ENCODE assay signal across 24 cellular contexts in the genomic region with DNA sequence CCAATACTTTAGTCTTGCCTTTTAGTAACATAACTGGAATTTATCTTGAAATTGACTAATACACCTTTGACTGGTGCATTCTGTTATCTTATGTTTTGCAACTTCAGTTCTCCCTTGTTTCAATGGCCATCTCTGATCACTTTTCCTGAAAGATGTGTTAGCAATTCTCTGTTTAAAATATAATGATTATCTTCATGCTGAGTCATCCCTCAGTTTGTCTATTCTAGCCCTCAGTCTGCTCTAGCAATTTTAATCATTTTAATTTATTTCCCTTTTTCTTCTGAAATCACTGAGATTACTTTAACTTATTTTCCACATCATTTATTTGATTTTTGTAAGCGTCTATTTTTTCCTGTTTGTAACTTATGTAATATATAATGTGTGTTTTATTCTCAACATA.
DNase-seq lines count a peak whose midpoint lies in the region; ATAC-seq, FAIRE-seq and TF ChIP-seq lines count a peak whose summit lies in the region.
"Had no signal": no experiment of that assay in that cellular context is flagged by ENCODE, and none has a peak within 500 bp of the region (broad histone marks: within the 10 kb centered on the region; RNA-seq: fewer than 3 reads in every experiment).

No MANE protein-coding gene starts in this region.

- TF ChIP-seq POLR2A in HepG2 (IDR thresholded peaks at IDR 0.05; ENCODE audit: insufficient read depth in 1 of 2, low read depth in 2 of 2, low read length in 2 of 2) (no peak), right lobe of liver (IDR thresholded peaks at IDR 0.05) (no peak), IMR-90 (IDR thresholded peaks at IDR 0.05; ENCODE audit: low read depth, low read length) (no peak)

- TF ChIP-seq EP300 in HepG2 (IDR thresholded peaks at IDR 0.05; ENCODE audit: low read depth in 2 of 2, low read length in 2 of 2) (no peak), HepG2 (CRISPR knock-in tag; IDR thresholded peaks at IDR 0.05; ENCODE audit: borderline replicate concordance) (no peak)

- no peak overlapping the region for H2BK15ac ChIP-seq in IMR-90 (ENCODE audit: low read depth, low read length)

- POLR2A ChIA-PET in HepG2 (lab: Yijun Ruan, JAX) (no interaction called here), IMR-90 (lab: Charles Lee; ENCODE audit: unreplicated experiment) (no interaction called here)

- no peak overlapping the region for H2BK5ac ChIP-seq in IMR-90 (ENCODE audit: low read depth, low read length, poor library complexity, severe bottlenecking)

- H3K4me1 ChIP-seq in HepG2 (ENCODE audit: insufficient read depth, low read length) (no peaks in the 10 kb centered on the region), right lobe of liver (no peaks in the 10 kb centered on the region), IMR-90 (ENCODE audit: control insufficient read depth, insufficient read depth, low read length) (no peaks in the 10 kb centered on the region)
- H3K4me1 ChIP-seq: BE2C; BLaER1 treated with 17β-estradiol and CSF1 and Interleukin-3, amounts not matched to agents 10 nM and 100 nM had no signal

- H3K4me3 Mint-ChIP-seq in activated naive CD4-positive, alpha-beta T cell treated with anti-CD3 and anti-CD28 coated beads for 36 hours = no peak overlapping the region
- H3K4me3 Mint-ChIP-seq: CD14-positive monocyte; CD4-positive, alpha-beta T cell; CD8-positive, alpha-beta memory T cell had no signal

- H3K36me3 ChIP-seq in HepG2 (replicated peaks in 1 of 2; ENCODE audit: control insufficient read depth in 1 of 2, insufficient read depth in 2 of 2, low read length in 2 of 2) (no peaks in the 10 kb centered on the region), right lobe of liver (no peaks in the 10 kb centered on the region), IMR-90 (ENCODE audit: control insufficient read depth, insufficient read depth, low read length) (no peaks in the 10 kb centered on the region)
- H3K36me3 ChIP-seq: BE2C; BLaER1 treated with 17β-estradiol and CSF1 and Interleukin-3, amounts not matched to agents 10 nM and 100 nM had no signal

- no peak overlapping the region for H3K4me3 ChIP-seq in HepG2 (replicated peaks in 1 of 3; ENCODE audit: insufficient read depth in 1 of 3, low read depth in 2 of 3, low read length in 3 of 3)
- no peak overlapping the region for H3K4me3 ChIP-seq in right lobe of liver
- no peak overlapping the region for H3K4me3 ChIP-seq in IMR-90 (ENCODE audit: insufficient read depth, low read depth, low read length)
- H3K4me3 ChIP-seq: BLaER1 treated with 17β-estradiol and CSF1 and Interleukin-3, amounts not matched to agents 10 nM and 100 nM had no signal

- no peak overlapping the region for H4K8ac ChIP-seq in IMR-90 (ENCODE audit: low read depth in 2 of 2, low read length in 2 of 2)

- WGBS in HepG2 (ENCODE audit: low lambda C conversion rate) = 2% methylated on average over 1 of the region's 1 CpG
- WGBS in right lobe of liver (ENCODE audit: insufficient coverage, low coverage, low lambda C conversion rate, missing lambda C conversion rate) = 53% methylated on average over 1 of the region's 1 CpG
- WGBS in IMR-90 (ENCODE audit: extremely low coverage in 2 of 2, insufficient read length in 1 of 2), 2 experiments = no CpG with 5 or more reads among the region's 1 CpG

- no peak overlapping the region for H3K9ac ChIP-seq in HepG2 (ENCODE audit: insufficient read depth, low read depth, low read length)
- no peak overlapping the region for H3K9ac ChIP-seq in IMR-90 (ENCODE audit: low read depth, low read length)
- H3K9ac ChIP-seq: BLaER1 treated with 17β-estradiol and CSF1 and Interleukin-3, amounts not matched to agents 10 nM and 100 nM had no signal

- H3K4ac ChIP-seq in IMR-90 (ENCODE audit: low read depth, low read length) = no peak overlapping the region

- H3K27me3 ChIP-seq in HepG2 (ENCODE audit: control insufficient read depth in 1 of 2, insufficient read depth in 2 of 2, low read length in 2 of 2) (no peaks in the 10 kb centered on the region), right lobe of liver (no peaks in the 10 kb centered on the region), IMR-90 (ENCODE audit: control insufficient read depth, insufficient read depth, low read length) (no peaks in the 10 kb centered on the region)
- H3K27me3 ChIP-seq: BE2C; BLaER1 treated with 17β-estradiol and CSF1 and Interleukin-3, amounts not matched to agents 10 nM and 100 nM had no signal

- H3K56ac ChIP-seq in IMR-90 (ENCODE audit: extremely low read depth, insufficient read depth, low read length) = no peak overlapping the region

- no peak overlapping the region for H2BK120ac ChIP-seq in IMR-90 (ENCODE audit: low read depth, low read length)

- no peaks in the 10 kb centered on the region for H3K27me3 Mint-ChIP-seq in activated naive CD4-positive, alpha-beta T cell treated with anti-CD3 and anti-CD28 coated beads for 36 hours (ENCODE audit: low read depth)

- no peaks in the 10 kb centered on the region for H3K9me3 Mint-ChIP-seq in activated naive CD4-positive, alpha-beta T cell treated with anti-CD3 and anti-CD28 coated beads for 36 hours
- H3K9me3 Mint-ChIP-seq: CD4-positive, alpha-beta T cell had no signal

- no peaks in the 10 kb centered on the region for H3K4me1 Mint-ChIP-seq in activated naive CD4-positive, alpha-beta T cell treated with anti-CD3 and anti-CD28 coated beads for 36 hours (ENCODE audit: low read depth)
- H3K4me1 Mint-ChIP-seq: CD14-positive monocyte; CD8-positive, alpha-beta memory T cell had no signal

- H4K20me1 ChIP-seq in HepG2 (ENCODE audit: insufficient read depth, low read length) (no peaks in the 10 kb centered on the region), IMR-90 (ENCODE audit: insufficient read depth, low read length) (no peaks in the 10 kb centered on the region)
- H4K20me1 ChIP-seq: BLaER1 treated with 17β-estradiol and CSF1 and Interleukin-3, amounts not matched to agents 10 nM and 100 nM had no signal

- peak overlapping the region; percentile 45; the same call in 1 of the 2 replicates for H3K4me2 ChIP-seq in HepG2 (ENCODE audit: low read depth, low read length)
- H3K4me2 ChIP-seq in IMR-90 (ENCODE audit: low read depth, low read length) = no peak overlapping the region
- H3K4me2 ChIP-seq: BLaER1 treated with 17β-estradiol and CSF1 and Interleukin-3, amounts not matched to agents 10 nM and 100 nM had no signal

- H2BK20ac ChIP-seq in IMR-90 (ENCODE audit: low read depth, low read length) = no peak overlapping the region

- H3K9me1 ChIP-seq in IMR-90 (ENCODE audit: insufficient read depth, low read length) = no peaks in the 10 kb centered on the region

- H2AK5ac ChIP-seq in IMR-90 (ENCODE audit: low read depth, low read length) = no peak overlapping the region

- H3K27ac ChIP-seq in HepG2 (ENCODE audit: extremely low read length, insufficient read depth, low read length) (no peak overlapping the region), right lobe of liver (no peak overlapping the region), IMR-90 (ENCODE audit: insufficient read depth, low read length) (no peak overlapping the region)
- H3K27ac ChIP-seq: 22Rv1; BLaER1 treated with 17β-estradiol and CSF1 and Interleukin-3, amounts not matched to agents 10 nM and 100 nM had no signal

- DNase-seq in HepG2 (ENCODE audit: low spot score) (no peak), right lobe of liver (no peak), IMR-90 (no peak), frontal cortex (ENCODE audit: low spot score in 2 of 2) (no peak), GM13976 (ENCODE audit: low spot score) (no peak)
- no peak for DNase-seq in activated naive CD4-positive, alpha-beta T cell treated with anti-CD3 and anti-CD28 coated beads for 36 hours
- DNase-seq: ACHN; AML-193; BE2C; Calu3; CD4-positive, alpha-beta T cell; CD8-positive, alpha-beta memory T cell; DMS79 treated with DMSO at 0.1 percent for 48 hours; GF-D8; H7; HCEC 1CT had no signal

- CTCF ChIA-PET in HepG2 (lab: Yijun Ruan, JAX; ENCODE audit: low intra/inter-chr PET ratio, low total read pairs) (no interaction called here), IMR-90 (lab: Yijun Ruan, JAX) (no interaction called here)
- CTCF ChIA-PET in activated naive CD4-positive, alpha-beta T cell treated with anti-CD3 and anti-CD28 coated beads for 36 hours (lab: Charles Lee) = no interaction called here

- H3K9me3 ChIP-seq in HepG2 (ENCODE audit: low read length) = no peaks in the 10 kb centered on the region
- no peaks in the 10 kb centered on the region for H3K9me3 ChIP-seq in right lobe of liver
- no peaks in the 10 kb centered on the region for H3K9me3 ChIP-seq in IMR-90 (ENCODE audit: control insufficient read depth, insufficient read depth, low read length)
- H3K9me3 ChIP-seq: BE2C; BLaER1 treated with 17β-estradiol and CSF1 and Interleukin-3, amounts not matched to agents 10 nM and 100 nM had no signal

- no peak overlapping the region for H2AK9ac ChIP-seq in IMR-90 (replicated peaks; ENCODE audit: low read depth, low read length, poor library complexity)

- H2AFZ ChIP-seq in HepG2 (ENCODE audit: low read length) (no peak overlapping the region), IMR-90 (replicated peaks; ENCODE audit: low read length, poor library complexity) (no peak overlapping the region)

- H3K14ac ChIP-seq in IMR-90 (replicated peaks; ENCODE audit: low read depth, low read length) = no peak overlapping the region

- no peak overlapping the region for H4K5ac ChIP-seq in IMR-90 (ENCODE audit: low read depth, low read length)

- H3K23ac ChIP-seq in IMR-90 (ENCODE audit: low read depth, low read length) = no peak overlapping the region

- in situ Hi-C loops in HepG2 (cut with HindIII; ENCODE audit: extremely low pct_ligation_motif_present, low pct_unique_long_range_greater_than_20kb) (no loop called here), IMR-90 (cut with MboI; ENCODE audit: low sequenced_read_pairs) (no loop called here), GM13976 (cut with MboI; ENCODE audit: low sequenced_read_pairs, unreplicated experiment) (no loop called here)

- H3K27ac Mint-ChIP-seq in activated naive CD4-positive, alpha-beta T cell treated with anti-CD3 and anti-CD28 coated beads for 36 hours = no peak overlapping the region
- H3K27ac Mint-ChIP-seq: CD14-positive monocyte; CD4-positive, alpha-beta T cell; CD8-positive, alpha-beta memory T cell had no signal

- BruUV-seq in HepG2 (replicated peaks; lab: Mats Ljungman, UMichigan) (no TSS peak), IMR-90 (replicated peaks; lab: Mats Ljungman, UMichigan) (no TSS peak)

- TF ChIP-seq RAD21 in HepG2 (CRISPR knock-in tag; IDR thresholded peaks at IDR 0.05) (no peak), IMR-90 (IDR thresholded peaks at IDR 0.05; ENCODE audit: low read length) (no peak)

- no peak for TF ChIP-seq CTCF in HepG2 (CRISPR knock-in tag; IDR thresholded peaks at IDR 0.05)
- no peak for TF ChIP-seq CTCF in right lobe of liver (IDR thresholded peaks at IDR 0.05)
- TF ChIP-seq CTCF in IMR-90 (conservative IDR thresholded peaks at IDR 0.05; ENCODE audit: low read depth, low read length) = no peak
- TF ChIP-seq CTCF in GM13976 (IDR thresholded peaks at IDR 0.05; ENCODE audit: borderline replicate concordance, control extremely low read depth, extremely low read depth, insufficient read depth, missing control alignments) = no peak

- dilution Hi-C loops in IMR-90 (cut with HindIII; ENCODE audit: low sequenced_read_pairs, unreplicated experiment) = no loop called here

- intact Hi-C loops in HepG2 (cut with micrococcal nuclease; ENCODE audit: unreplicated experiment) = no loop called here
- intact Hi-C loops in right lobe of liver (cut with DNase I) = no loop called here
- intact Hi-C loops in IMR-90 (cut with micrococcal nuclease) = no loop called here
- intact Hi-C loops in activated naive CD4-positive, alpha-beta T cell treated with anti-CD3 and anti-CD28 coated beads for 36 hours (cut with micrococcal nuclease) = no loop called here

- FAIRE-seq in HepG2 (lab: Jason Lieb, UNC) (no peak), TTC549 (lab: Jason Lieb, UNC) (peak; percentile 40), frontal cortex (lab: Jason Lieb, UNC) (peak; percentile 17)
- FAIRE-seq: A204.1, GM12891, H1 had no signal

- no peak overlapping the region for H4K91ac ChIP-seq in IMR-90 (ENCODE audit: insufficient read depth, low read depth, low read length)

- no peak for ATAC-seq in HepG2
- ATAC-seq in right lobe of liver = no peak
- peak; percentile 67 for ATAC-seq in IMR-90 (ENCODE audit: low read depth)
- ATAC-seq in SK-N-SH treated with all-trans-retinoic acid at 6 μM for 48 hours = no peak

- H3K18ac ChIP-seq in IMR-90 (ENCODE audit: low read depth, low read length) = no peak overlapping the region

- H3K79me1 ChIP-seq in IMR-90 (ENCODE audit: low read depth in 1 of 2, low read length in 2 of 2) = no peaks in the 10 kb centered on the region

- H3K36me3 Mint-ChIP-seq in activated naive CD4-positive, alpha-beta T cell treated with anti-CD3 and anti-CD28 coated beads for 36 hours (ENCODE audit: low read depth) = no peaks in the 10 kb centered on the region
- H3K36me3 Mint-ChIP-seq: CD14-positive monocyte; CD8-positive, alpha-beta memory T cell had no signal

- no peaks in the 10 kb centered on the region for H3K79me2 ChIP-seq in HepG2 (ENCODE audit: insufficient read depth, low read length)
